In genomic region chr7:6449884-6450283, GRCh38 we compare ENCODE assay signal across 8 cellular contexts. TPM values are rescaled to one million over a fixed set of nuclear protein-coding genes. Genes with fewer than 3 reads are reported as not detected.
DNase-seq lines count a peak whose midpoint lies in the region; ATAC-seq and TF ChIP-seq lines count a peak whose summit lies in the region.
"Not testable (repeated sequence)": the region's sequence is repeated elsewhere in the genome, so short reads cannot be mapped to it uniquely, and the experiment has no call there.

No MANE protein-coding gene starts in this region.

- DNase-seq in CD4-positive, alpha-beta T cell; activated naive CD4-positive, alpha-beta T cell treated with anti-CD3 and anti-CD28 coated beads, Interleukin-2, amount 10 ng/mL, durations not matched to agents 7 days and 5 days; natural killer cell: not testable (repeated sequence)
- DNase-seq in MG63 (peak; percentile 65), RPMI7951 (ENCODE audit: low read depth) (peak; percentile 80), MCF 10A (ENCODE audit: unreplicated experiment) (peak; percentile 73), fibroblast of pulmonary artery (ENCODE audit: low read depth) (peak; percentile 33), aorta (peak; percentile 49 to 53)

- not testable (repeated sequence) for H3K9me3 Mint-ChIP-seq in CD4-positive, alpha-beta T cell; activated naive CD4-positive, alpha-beta T cell treated with anti-CD3 and anti-CD28 coated beads, Interleukin-2, amount 10 ng/mL, durations not matched to agents 7 days and 5 days; MCF 10A (ENCODE audit: unreplicated experiment); natural killer cell

- not testable (repeated sequence) for H3K9me3 ChIP-seq in CD4-positive, alpha-beta T cell (ENCODE audit: control insufficient read depth, low read length); MG63; aorta (ENCODE audit: control insufficient read depth, low read length)

- H3K4me3 ChIP-seq in MG63; fibroblast of pulmonary artery (replicated peaks; ENCODE audit: low read depth, low read length); aorta (ENCODE audit: low read length in 2 of 2): not testable (repeated sequence)

- not testable (repeated sequence) for H3K27me3 ChIP-seq in CD4-positive, alpha-beta T cell (ENCODE audit: control insufficient read depth, insufficient read depth, low read length); MG63; aorta (ENCODE audit: control insufficient read depth in 1 of 2, insufficient read depth in 2 of 2, low read length in 1 of 2)

- ATAC-seq in CD4-positive, alpha-beta T cell (ENCODE audit: poor library complexity); natural killer cell; aorta (ENCODE audit: low FRiP score): not testable (repeated sequence)

- not testable (repeated sequence) for H3K4me1 ChIP-seq in aorta (ENCODE audit: control insufficient read depth in 1 of 2, insufficient read depth in 2 of 2, low read length in 2 of 2)

- CTCF ChIA-PET in CD4-positive, alpha-beta T cell (lab: Charles Lee); activated naive CD4-positive, alpha-beta T cell treated with anti-CD3 and anti-CD28 coated beads, Interleukin-2, amount 10 ng/mL, durations not matched to agents 7 days and 5 days (lab: Charles Lee); MCF 10A (lab: Yijun Ruan, JAX): not testable (repeated sequence)

- peaks cover 11% of the 10 kb centered on the region for H3K36me3 ChIP-seq in MG63
- H3K36me3 ChIP-seq in aorta (ENCODE audit: control insufficient read depth in 1 of 2, insufficient read depth in 2 of 2, low read length in 1 of 2), result not testable (repeated sequence)

- H3K4me1 Mint-ChIP-seq in CD4-positive, alpha-beta T cell (ENCODE audit: low read depth), result peaks cover 29% of the 10 kb centered on the region
- peaks cover 33% of the 10 kb centered on the region for H3K4me1 Mint-ChIP-seq in activated naive CD4-positive, alpha-beta T cell treated with anti-CD3 and anti-CD28 coated beads, Interleukin-2, amount 10 ng/mL, durations not matched to agents 7 days and 5 days
- H3K4me1 Mint-ChIP-seq in MCF 10A (ENCODE audit: insufficient read depth, unreplicated experiment) (peaks cover 26% of the 10 kb centered on the region), natural killer cell (peaks cover 20 to 27% of the 10 kb centered on the region in 2 donors)

- not testable (repeated sequence) for H3K27me3 Mint-ChIP-seq in CD4-positive, alpha-beta T cell; activated naive CD4-positive, alpha-beta T cell treated with anti-CD3 and anti-CD28 coated beads, Interleukin-2, amount 10 ng/mL, durations not matched to agents 7 days and 5 days; MCF 10A (ENCODE audit: insufficient read depth, unreplicated experiment); natural killer cell (ENCODE audit: low read depth in 2 of 2)

- TF ChIP-seq CTCF in CD4-positive, alpha-beta T cell (IDR thresholded peaks at IDR 0.05); MCF 10A (IDR thresholded peaks at IDR 0.05; ENCODE audit: unreplicated experiment); fibroblast of pulmonary artery (IDR thresholded peaks at IDR 0.05; ENCODE audit: low read length, missing control alignments); natural killer cell (IDR thresholded peaks at IDR 0.05): not testable (repeated sequence)

- H3K36me3 Mint-ChIP-seq in CD4-positive, alpha-beta T cell (ENCODE audit: low read depth), result peaks cover 27% of the 10 kb centered on the region
- peaks cover 13% of the 10 kb centered on the region for H3K36me3 Mint-ChIP-seq in activated naive CD4-positive, alpha-beta T cell treated with anti-CD3 and anti-CD28 coated beads, Interleukin-2, amount 10 ng/mL, durations not matched to agents 7 days and 5 days
- H3K36me3 Mint-ChIP-seq in MCF 10A (ENCODE audit: insufficient read depth, unreplicated experiment), result peaks cover 27% of the 10 kb centered on the region
- not testable (repeated sequence) for H3K36me3 Mint-ChIP-seq in natural killer cell

- 85 to 86% methylated on average over 7 to 11 of the region's 11 CpGs for WGBS in aorta, 2 donors

- not testable (repeated sequence) for BruUV-seq in MCF 10A (replicated peaks; lab: Mats Ljungman, UMichigan)

- not testable (repeated sequence) for H3K27ac Mint-ChIP-seq in CD4-positive, alpha-beta T cell; activated naive CD4-positive, alpha-beta T cell treated with anti-CD3 and anti-CD28 coated beads, Interleukin-2, amount 10 ng/mL, durations not matched to agents 7 days and 5 days; MCF 10A (ENCODE audit: low read depth, unreplicated experiment); natural killer cell

- POLR2A ChIA-PET in CD4-positive, alpha-beta T cell (lab: Charles Lee); MCF 10A (lab: Yijun Ruan, JAX): not testable (repeated sequence)

- intact Hi-C loops in CD4-positive, alpha-beta T cell (cut with DNase I, micrococcal nuclease), result loop anchor here in 1 of 2 experiments (5.0 kb wide), 2 partner anchors 178 to 1758 kb away; partner anchors contain the start of gene CYTH3
- intact Hi-C loops in MCF 10A (cut with micrococcal nuclease); natural killer cell (cut with micrococcal nuclease); aorta (cut with DNase I): not testable (repeated sequence)

- not testable (repeated sequence) for H3K27ac ChIP-seq in CD4-positive, alpha-beta T cell (ENCODE audit: low read depth, low read length); aorta (ENCODE audit: low read depth in 1 of 2, low read length in 2 of 2)

- H3K4me3 Mint-ChIP-seq in CD4-positive, alpha-beta T cell, result peak overlapping the region; percentile 45
- H3K4me3 Mint-ChIP-seq in activated naive CD4-positive, alpha-beta T cell treated with anti-CD3 and anti-CD28 coated beads, Interleukin-2, amount 10 ng/mL, durations not matched to agents 7 days and 5 days, result peak overlapping the region; percentile 5
- not testable (repeated sequence) for H3K4me3 Mint-ChIP-seq in MCF 10A (ENCODE audit: unreplicated experiment)
- H3K4me3 Mint-ChIP-seq in natural killer cell, result peak overlapping the region; percentile 28

RNA-seq across cellular contexts. Expression of gene DAGLB, which starts 2.1 kb away (rescaled TPM):
- total RNA-seq in CD4-positive, alpha-beta T cell, result 10 to 100 TPM; 22.0 to 22.9 TPM
- 15.6 and 59.1 TPM in 2 replicates for total RNA-seq in MG63 (2014; rRNA removed; shearing (Covaris generic); ENCODE audit: low replicate concordance)
- 13.0 and 19.4 TPM in 2 replicates for total RNA-seq in RPMI7951 (2014; rRNA removed; shearing (Covaris generic))
- total RNA-seq in MCF 10A (2022) (28.9 and 29.5 TPM in 2 replicates), natural killer cell (10 to 100 TPM; 20.3 to 25.6 (median 25.2) TPM), aorta (10 to 100 TPM; 15.5 to 19.7 TPM)
- 10 to 100 TPM in 1 of 2 donors, 1 to 10 TPM in 1; 3.6 to 18.0 TPM for polyA plus RNA-seq in aorta

RNA-seq across cellular contexts. Expression of gene KDELR2, which starts 34.1 kb away (rescaled TPM):
- total RNA-seq in CD4-positive, alpha-beta T cell, result 10 to 100 TPM; 29.6 to 29.7 TPM
- total RNA-seq in MG63 (2014; rRNA removed; shearing (Covaris generic); ENCODE audit: low replicate concordance), result 200 and 249 TPM in 2 replicates
- 307 and 316 TPM in 2 replicates for total RNA-seq in RPMI7951 (2014; rRNA removed; shearing (Covaris generic))
- total RNA-seq in MCF 10A (2022) (164 and 243 TPM in 2 replicates), natural killer cell (10 to 100 TPM; 56.2 to 60.2 (median 58.5) TPM), aorta (100 to 1,000 TPM; 137 to 138 TPM)
- 100 to 1,000 TPM; 100 to 131 TPM for polyA plus RNA-seq in aorta
